Comparison of ENCODE assay signal across 14 cellular contexts in the genomic region with DNA sequence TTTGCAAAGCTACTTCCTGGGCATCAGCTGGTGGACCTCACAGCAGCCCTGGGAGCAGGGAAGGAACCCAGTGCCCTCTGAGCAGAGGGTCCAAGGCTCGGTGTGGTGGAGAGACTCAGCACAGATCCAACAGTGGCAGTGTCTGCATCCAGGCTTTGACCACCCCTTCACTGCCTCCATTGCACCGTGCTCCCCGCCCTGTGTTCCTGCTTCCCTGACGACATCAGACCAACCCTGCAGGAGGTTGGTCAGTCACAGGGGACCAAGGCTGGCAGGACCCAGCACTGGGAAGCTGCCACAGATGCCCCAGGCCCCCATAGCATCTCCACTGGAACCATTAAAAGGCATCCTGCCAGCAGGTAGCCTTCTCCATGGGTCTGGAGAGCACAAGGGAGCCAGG. TPM values are rescaled to one million over a fixed set of nuclear protein-coding genes. Genes with fewer than 3 reads are reported as not detected.
DNase-seq lines count a peak whose midpoint lies in the region; ATAC-seq and TF ChIP-seq lines count a peak whose summit lies in the region.
"Had no signal": no experiment of that assay in that cellular context is flagged by ENCODE, and none has a peak within 500 bp of the region (broad histone marks: within the 10 kb centered on the region; RNA-seq: fewer than 3 reads in every experiment).

No MANE protein-coding gene starts in this region.

- H3K79me1 ChIP-seq in IMR-90 (ENCODE audit: low read depth in 1 of 2, low read length in 2 of 2) = no peaks in the 10 kb centered on the region

- H3K4me1 ChIP-seq in IMR-90 (ENCODE audit: control insufficient read depth, insufficient read depth, low read length) = no peaks in the 10 kb centered on the region
- H3K4me1 ChIP-seq in lower lobe of right lung = no peaks in the 10 kb centered on the region
- no peaks in the 10 kb centered on the region for H3K4me1 ChIP-seq in sigmoid colon
- H3K4me1 ChIP-seq: BLaER1 treated with 17β-estradiol and CSF1 and Interleukin-3, amounts not matched to agents 10 nM and 100 nM had no signal

- H3K9me3 ChIP-seq in IMR-90 (ENCODE audit: control insufficient read depth, insufficient read depth, low read length) (no peaks in the 10 kb centered on the region), lower lobe of right lung (no peaks in the 10 kb centered on the region), sigmoid colon (no peaks in the 10 kb centered on the region)
- H3K9me3 ChIP-seq: BLaER1 treated with 17β-estradiol and CSF1 and Interleukin-3, amounts not matched to agents 10 nM and 100 nM had no signal

- no peak overlapping the region for H4K91ac ChIP-seq in IMR-90 (ENCODE audit: insufficient read depth, low read depth, low read length)

- no peak overlapping the region for H4K5ac ChIP-seq in IMR-90 (ENCODE audit: low read depth, low read length)

- no peak overlapping the region for H2BK15ac ChIP-seq in IMR-90 (ENCODE audit: low read depth, low read length)

- WGBS in IMR-90 (ENCODE audit: extremely low coverage in 2 of 2, insufficient read length in 1 of 2), 2 experiments = 30% methylated on average over 2 of the region's 4 CpGs; no CpG with 5 or more reads in 1 of the 2 experiments
- 63 to 82% methylated on average over 4 of the region's 4 CpGs for WGBS in sigmoid colon, 2 donors

- H4K8ac ChIP-seq in IMR-90 (ENCODE audit: low read depth in 2 of 2, low read length in 2 of 2) = no peak overlapping the region

- no peak overlapping the region for H2AK9ac ChIP-seq in IMR-90 (replicated peaks; ENCODE audit: low read depth, low read length, poor library complexity)

- no peak overlapping the region for H3K14ac ChIP-seq in IMR-90 (replicated peaks; ENCODE audit: low read depth, low read length)

- no peaks in the 10 kb centered on the region for H3K36me3 ChIP-seq in IMR-90 (ENCODE audit: control insufficient read depth, insufficient read depth, low read length)
- no peaks in the 10 kb centered on the region for H3K36me3 ChIP-seq in lower lobe of right lung
- no peaks in the 10 kb centered on the region for H3K36me3 ChIP-seq in sigmoid colon
- H3K36me3 ChIP-seq: BLaER1 treated with 17β-estradiol and CSF1 and Interleukin-3, amounts not matched to agents 10 nM and 100 nM had no signal

- intact Hi-C loops in IMR-90 (cut with micrococcal nuclease) = no loop called here
- intact Hi-C loops in lower lobe of right lung (cut with DNase I) = no loop called here
- intact Hi-C loops in sigmoid colon (cut with DNase I) = no loop called here

- no peak overlapping the region for H3K9ac ChIP-seq in IMR-90 (ENCODE audit: low read depth, low read length)
- H3K9ac ChIP-seq: BLaER1 treated with 17β-estradiol and CSF1 and Interleukin-3, amounts not matched to agents 10 nM and 100 nM had no signal

- peak; percentile 57 for DNase-seq in activated effector memory CD4-positive, alpha-beta T cell treated with anti-CD3 and anti-CD28 coated beads, Interleukin-2, amount 50 U/mL, for 16 hours
- no peak for DNase-seq in activated effector memory CD4-positive, alpha-beta T cell treated with Interleukin-2 at 50 U/mL for 16 hours
- no peak for DNase-seq in IMR-90
- DNase-seq in lower lobe of right lung = peak; percentile 34
- DNase-seq in sigmoid colon = peak; percentile 52
- no peak for DNase-seq in NCI-H1417 (lab: John Stamatoyannopoulos, UW)
- no peak for DNase-seq in activated CD4-positive, alpha-beta T cell treated with anti-CD3 and anti-CD28 coated beads, Interleukin-2, amount 50 U/mL, for 4 hours
- DNase-seq: 8988T; CD4-positive, CD25-positive, alpha-beta regulatory T cell; DMS53; GF-D8; HCEC 1CT had no signal

- H3K9me1 ChIP-seq in IMR-90 (ENCODE audit: insufficient read depth, low read length) = no peaks in the 10 kb centered on the region

- dilution Hi-C loops in IMR-90 (cut with HindIII; ENCODE audit: low sequenced_read_pairs, unreplicated experiment) = no loop called here

- H3K56ac ChIP-seq in IMR-90 (ENCODE audit: extremely low read depth, insufficient read depth, low read length) = no peak overlapping the region

- no peak overlapping the region for H2BK5ac ChIP-seq in IMR-90 (ENCODE audit: low read depth, low read length, poor library complexity, severe bottlenecking)

- in situ Hi-C loops in IMR-90 (cut with MboI; ENCODE audit: low sequenced_read_pairs) = no loop called here

- no peaks in the 10 kb centered on the region for H4K20me1 ChIP-seq in IMR-90 (ENCODE audit: insufficient read depth, low read length)

- no peak for TF ChIP-seq CTCF in IMR-90 (conservative IDR thresholded peaks at IDR 0.05; ENCODE audit: low read depth, low read length)
- no peak for TF ChIP-seq CTCF in lower lobe of right lung (IDR thresholded peaks at IDR 0.05)
- no peak for TF ChIP-seq CTCF in sigmoid colon (IDR thresholded peaks at IDR 0.05)

- H2AK5ac ChIP-seq in IMR-90 (ENCODE audit: low read depth, low read length) = no peak overlapping the region

- POLR2A ChIA-PET in IMR-90 (lab: Charles Lee; ENCODE audit: unreplicated experiment) = no interaction called here

- no peak for TF ChIP-seq RAD21 in IMR-90 (IDR thresholded peaks at IDR 0.05; ENCODE audit: low read length)

- H3K4ac ChIP-seq in IMR-90 (ENCODE audit: low read depth, low read length) = no peak overlapping the region

- H3K4me3 ChIP-seq in IMR-90 (ENCODE audit: insufficient read depth, low read depth, low read length) (no peak overlapping the region), lower lobe of right lung (no peak overlapping the region), sigmoid colon (no peak overlapping the region)
- H3K4me3 ChIP-seq: BLaER1 treated with 17β-estradiol and CSF1 and Interleukin-3, amounts not matched to agents 10 nM and 100 nM had no signal

- no peak for ATAC-seq in IMR-90 (ENCODE audit: low read depth)
- ATAC-seq in lower lobe of right lung = no peak

- CTCF ChIA-PET in IMR-90 (lab: Yijun Ruan, JAX) = no interaction called here

- no TSS peak for BruUV-seq in IMR-90 (replicated peaks; lab: Mats Ljungman, UMichigan)

- H2BK20ac ChIP-seq in IMR-90 (ENCODE audit: low read depth, low read length) = no peak overlapping the region

- H3K18ac ChIP-seq in IMR-90 (ENCODE audit: low read depth, low read length) = no peak overlapping the region

- H3K27me3 ChIP-seq in IMR-90 (ENCODE audit: control insufficient read depth, insufficient read depth, low read length) (peaks cover 2% of the 10 kb centered on the region; the same call in 1 of the 2 replicates), lower lobe of right lung (ENCODE audit: low read depth) (peaks cover 41% of the 10 kb centered on the region), sigmoid colon (peaks cover 0 to 29% (median 3%) of the 10 kb centered on the region in 3 donors)

- TF ChIP-seq EP300 in sigmoid colon (IDR thresholded peaks at IDR 0.05) = no peak

- H3K27ac ChIP-seq in IMR-90 (ENCODE audit: insufficient read depth, low read length) = no peak overlapping the region
- H3K27ac ChIP-seq in lower lobe of right lung = no peak overlapping the region
- H3K27ac ChIP-seq in sigmoid colon = no peak overlapping the region
- H3K27ac ChIP-seq: BLaER1 treated with 17β-estradiol and CSF1 and Interleukin-3, amounts not matched to agents 10 nM and 100 nM had no signal

- H2BK120ac ChIP-seq in IMR-90 (ENCODE audit: low read depth, low read length) = no peak overlapping the region

- H2AFZ ChIP-seq in IMR-90 (replicated peaks; ENCODE audit: low read length, poor library complexity) = peak overlapping the region; percentile 32

- H3K4me2 ChIP-seq in IMR-90 (ENCODE audit: low read depth, low read length) = no peak overlapping the region
- H3K4me2 ChIP-seq: BLaER1 treated with 17β-estradiol and CSF1 and Interleukin-3, amounts not matched to agents 10 nM and 100 nM had no signal

- no peak overlapping the region for H3K23ac ChIP-seq in IMR-90 (ENCODE audit: low read depth, low read length)

- TF ChIP-seq POLR2A in IMR-90 (IDR thresholded peaks at IDR 0.05; ENCODE audit: low read depth, low read length) (no peak), sigmoid colon (IDR thresholded peaks at IDR 0.05) (no peak)

TF ChIP-seq in IMR-90, 13 proteins besides CTCF, POLR2A, EP300 and RAD21 (continues in another document):
- no peak for TF ChIP-seq USF2 (IDR thresholded peaks at IDR 0.05; ENCODE audit: low read depth, low read length)
- no peak for TF ChIP-seq MXI1 (IDR thresholded peaks at IDR 0.05; ENCODE audit: borderline replicate concordance, low read depth, low read length)
- TF ChIP-seq RFX5 (IDR thresholded peaks at IDR 0.05; ENCODE audit: low read depth, low read length) = no peak
- TF ChIP-seq BHLHE40 (IDR thresholded peaks at IDR 0.05; ENCODE audit: low read depth, low read length) = no peak
- TF ChIP-seq MAFK (IDR thresholded peaks at IDR 0.05; ENCODE audit: low read depth, low read length) = no peak
- no peak for TF ChIP-seq SMC3 (IDR thresholded peaks at IDR 0.05; ENCODE audit: low read depth, low read length)
- TF ChIP-seq MAZ (IDR thresholded peaks at IDR 0.05; ENCODE audit: borderline replicate concordance, low read depth, low read length) = no peak
- no peak for TF ChIP-seq RCOR1 (IDR thresholded peaks at IDR 0.05; ENCODE audit: insufficient replicate concordance, low read length)
- TF ChIP-seq CEBPB (IDR thresholded peaks at IDR 0.05; ENCODE audit: low read depth, low read length) = no peak
- no peak for TF ChIP-seq CHD1 (IDR thresholded peaks at IDR 0.05; ENCODE audit: low read depth, low read length)
- TF ChIP-seq FOS (IDR thresholded peaks at IDR 0.05; ENCODE audit: low read depth, low read length) = no peak
- TF ChIP-seq, protein P1, sequence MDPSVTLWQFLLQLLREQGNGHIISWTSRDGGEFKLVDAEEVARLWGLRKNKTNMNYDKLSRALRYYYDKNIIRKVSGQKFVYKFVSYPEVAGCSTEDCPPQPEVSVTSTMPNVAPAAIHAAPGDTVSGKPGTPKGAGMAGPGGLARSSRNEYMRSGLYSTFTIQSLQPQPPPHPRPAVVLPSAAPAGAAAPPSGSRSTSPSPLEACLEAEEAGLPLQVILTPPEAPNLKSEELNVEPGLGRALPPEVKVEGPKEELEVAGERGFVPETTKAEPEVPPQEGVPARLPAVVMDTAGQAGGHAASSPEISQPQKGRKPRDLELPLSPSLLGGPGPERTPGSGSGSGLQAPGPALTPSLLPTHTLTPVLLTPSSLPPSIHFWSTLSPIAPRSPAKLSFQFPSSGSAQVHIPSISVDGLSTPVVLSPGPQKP (IDR thresholded peaks at IDR 0.05; ENCODE audit: borderline replicate concordance, low read depth, low read length) = no peak

RNA-seq across cellular contexts. Expression of gene VSTM2B, which starts 7.8 kb away (rescaled TPM):
- total RNA-seq in IMR-90 (2012; rRNA removed) (not detected in 2 replicates), lower lobe of right lung (not detected), sigmoid colon (under 1 TPM in 1 of 4 donors, not detected in 3; 0.41 TPM)
- polyA plus RNA-seq in IMR-90 (2012; rRNA removed) (not detected in 2 replicates), sigmoid colon (not detected)
- not detected in 2 replicates for polyA plus RNA-seq in IMR-90 (2012; cell fraction: cytosol; rRNA removed)
- not detected in 2 replicates for polyA plus RNA-seq in IMR-90 (2012; cell fraction: nucleus; rRNA removed; ENCODE audit: low replicate concordance)
- total RNA-seq: CD4-positive, CD25-positive, alpha-beta regulatory T cell; HT1080 had no signal
- polyA plus RNA-seq: CD4-positive, CD25-positive, alpha-beta regulatory T cell had no signal

Comparison
In these comparisons a context has a peak if more than half of its experiments do, and no peak if none do; other contexts are left out.
1. DNase-seq: peak in activated effector memory CD4-positive, alpha-beta T cell treated with anti-CD3 and anti-CD28 coated beads, Interleukin-2, amount 50 U/mL, for 16 hours (single experiment), lower lobe of right lung (single experiment) and sigmoid colon (single experiment); none in activated effector memory CD4-positive, alpha-beta T cell treated with Interleukin-2 at 50 U/mL for 16 hours (single experiment), IMR-90 (single experiment), NCI-H1417 (0 of 3) and activated CD4-positive, alpha-beta T cell treated with anti-CD3 and anti-CD28 coated beads, Interleukin-2, amount 50 U/mL, for 4 hours (0 of 2).